9 cellular contexts compared by ENCODE assay signal in genomic region chr20:21511850-21512633, GRCh38. TPM values are rescaled to one million over a fixed set of nuclear protein-coding genes. Genes with fewer than 3 reads are reported as not detected.
DNase-seq lines count a peak whose midpoint lies in the region; ATAC-seq and TF ChIP-seq lines count a peak whose summit lies in the region.
"Had no signal": no experiment of that assay in that cellular context is flagged by ENCODE, and none has a peak within 500 bp of the region (broad histone marks: within the 10 kb centered on the region; RNA-seq: fewer than 3 reads in every experiment).

No MANE protein-coding gene starts in this region.

- peaks cover 79% of the 10 kb centered on the region for H3K27me3 ChIP-seq in H9 (ENCODE audit: insufficient read depth, low read length)
- peaks cover 88% of the 10 kb centered on the region for H3K27me3 ChIP-seq in mucosa of stomach (ENCODE audit: control insufficient read depth, insufficient read depth, low read length)

- H2BK12ac ChIP-seq in H9 (ENCODE audit: insufficient read length, low read depth, low read length), result no peak overlapping the region

- no peak overlapping the region for H2BK15ac ChIP-seq in H9 (ENCODE audit: low read depth, low read length)

- H3K27me3 Mint-ChIP-seq in H9 (ENCODE audit: low read depth), result peaks cover 98% of the 10 kb centered on the region
- peaks cover 91% of the 10 kb centered on the region for H3K27me3 Mint-ChIP-seq in central memory CD8-positive, alpha-beta T cell

- H3K4ac ChIP-seq in H9 (ENCODE audit: low read depth, low read length), result no peak overlapping the region

- H3K4me1 ChIP-seq in H9 (ENCODE audit: insufficient read depth, low read length) (peaks cover 3% of the 10 kb centered on the region; the same call in 1 of the 2 replicates), mucosa of stomach (ENCODE audit: control insufficient read depth, insufficient read depth, low read length) (peaks cover 10% of the 10 kb centered on the region)

- H3K4me3 Mint-ChIP-seq in H9, result peak overlapping the region in 1 of 2 experiments; percentile 74; a peak in 4 of 5 replicates
- H3K4me3 Mint-ChIP-seq in central memory CD8-positive, alpha-beta T cell, result peak overlapping the region; percentile 48

- H3T11ph ChIP-seq in H9 (ENCODE audit: low read length), result no peak overlapping the region

- H3K14ac ChIP-seq in H9 (ENCODE audit: insufficient read depth, low read length), result no peak overlapping the region

- DNase-seq in AG04449 (ENCODE audit: low read depth, low spot score) (no peak), H9 (peak; percentile 68), occipital lobe (lab: John Stamatoyannopoulos, UW) (no peak), mesenteric fat pad (ENCODE audit: low spot score) (no peak), NCI-H2107 treated with DMSO at 0.1 percent for 48 hours (lab: John Stamatoyannopoulos, UW; ENCODE audit: unreplicated experiment) (no peak)
- DNase-seq in central memory CD8-positive, alpha-beta T cell (ENCODE audit: low spot score in 2 of 2), result no peak

- H2BK20ac ChIP-seq in H9 (ENCODE audit: low read depth, low read length, poor library complexity, severe bottlenecking), result no peak overlapping the region

- H2BK5ac ChIP-seq in H9 (ENCODE audit: insufficient read length, low read length), result no peak overlapping the region

- H4K91ac ChIP-seq in H9 (ENCODE audit: insufficient read length, low read depth, low read length), result no peak overlapping the region

- no peaks in the 10 kb centered on the region for H3K79me1 ChIP-seq in H9 (ENCODE audit: insufficient read depth, low read depth, low read length, poor library complexity, severe bottlenecking)

- no peaks in the 10 kb centered on the region for H3K79me2 ChIP-seq in H9 (ENCODE audit: insufficient read depth, low read length)

- H3K9me3 ChIP-seq in H9 (ENCODE audit: control insufficient read depth, low read depth, low read length), result no peaks in the 10 kb centered on the region
- no peaks in the 10 kb centered on the region for H3K9me3 ChIP-seq in mucosa of stomach (ENCODE audit: control insufficient read depth, low read length)

- POLR2A ChIA-PET in AG04449 (lab: Yijun Ruan, JAX), result no interaction called here

- H2BK120ac ChIP-seq in H9 (ENCODE audit: low read depth, low read length, poor library complexity, severe bottlenecking), result no peak overlapping the region

- no peak for ATAC-seq in central memory CD8-positive, alpha-beta T cell (replicated peaks; ENCODE audit: extremely low read depth, poor library complexity, severe bottlenecking)
- ATAC-seq in GM19324 (IDR thresholded peaks at IDR 0.05; ENCODE audit: low FRiP score, unreplicated experiment), result no peak

- TF ChIP-seq CTCF in AG04449 (IDR thresholded peaks at IDR 0.05; ENCODE audit: insufficient read depth, low read length, missing control alignments) (no peak), H9 (conservative IDR thresholded peaks at IDR 0.05) (no peak)

- no CpG with 5 or more reads among the region's 76 CpGs for WGBS in H9 (ENCODE audit: extremely low coverage, insufficient read length, low lambda C conversion rate)

- H3K36me3 ChIP-seq in mucosa of stomach (ENCODE audit: control insufficient read depth, insufficient read depth, low read length), result no peaks in the 10 kb centered on the region

- H2AFZ ChIP-seq in H9 (ENCODE audit: low read length), result no peak overlapping the region

- no peak overlapping the region for H4K8ac ChIP-seq in H9 (replicated peaks; ENCODE audit: insufficient read length, low read depth, low read length)

- H2AK5ac ChIP-seq in H9 (ENCODE audit: insufficient read length, low read length), result no peak overlapping the region

- peaks cover 23% of the 10 kb centered on the region for H3K23me2 ChIP-seq in H9 (ENCODE audit: insufficient read length, low read depth, low read length, poor library complexity, severe bottlenecking)

- H3K4me1 Mint-ChIP-seq in H9, result peaks cover 29 to 52% of the 10 kb centered on the region in 2 experiments
- peaks cover 28% of the 10 kb centered on the region for H3K4me1 Mint-ChIP-seq in central memory CD8-positive, alpha-beta T cell

- peak overlapping the region; percentile 46 for H3K4me2 ChIP-seq in H9 (ENCODE audit: insufficient read depth, insufficient read length, low read length)
- H3K4me2 ChIP-seq: KMS-11 had no signal

- H3K9ac ChIP-seq in H9 (ENCODE audit: extremely low read depth, insufficient read length, low read length) (no peak overlapping the region), mucosa of stomach (ENCODE audit: low read length) (peak overlapping the region; percentile 47)
- H3K9ac ChIP-seq: KMS-11 had no signal

- no peak overlapping the region for H3K18ac ChIP-seq in H9 (ENCODE audit: insufficient read length, low read depth, low read length)

- no peaks in the 10 kb centered on the region for H4K20me1 ChIP-seq in H9 (ENCODE audit: control insufficient read depth, insufficient read depth, insufficient read length)

- H3K9me3 Mint-ChIP-seq in H9, result peaks cover 0 to 2% of the 10 kb centered on the region in 2 experiments; a peak in 3 of 5 replicates
- no peaks in the 10 kb centered on the region for H3K9me3 Mint-ChIP-seq in central memory CD8-positive, alpha-beta T cell

- H3K4me3 ChIP-seq in AG04449 (ENCODE audit: low read depth, low read length) (peak overlapping the region; percentile 23), mucosa of stomach (ENCODE audit: low read length) (no peak overlapping the region)

- H3K56ac ChIP-seq in H9 (ENCODE audit: insufficient read length, low read depth, low read length), result no peak overlapping the region

- H3K36me3 Mint-ChIP-seq in H9 (ENCODE audit: insufficient read depth in 1 of 3, low read depth in 3 of 3), result no peaks in the 10 kb centered on the region
- peaks cover 5% of the 10 kb centered on the region for H3K36me3 Mint-ChIP-seq in central memory CD8-positive, alpha-beta T cell (ENCODE audit: insufficient read depth)

- no peak overlapping the region for H3K27ac Mint-ChIP-seq in H9
- no peak overlapping the region for H3K27ac Mint-ChIP-seq in central memory CD8-positive, alpha-beta T cell (ENCODE audit: low read depth)

- H3K27ac ChIP-seq in H9 (ENCODE audit: insufficient read length, low read depth, low read length), result no peak overlapping the region
- H3K27ac ChIP-seq: KMS-11 had no signal

- no peak overlapping the region for H3K23ac ChIP-seq in H9 (ENCODE audit: insufficient read length, low read depth, low read length)

- H4K5ac ChIP-seq in H9 (ENCODE audit: insufficient read length, low read depth, low read length), result no peak overlapping the region

- CTCF ChIA-PET in AG04449 (lab: Yijun Ruan, JAX), result interaction anchor here (19.9 kb wide), 1 partner anchor 275 kb away, joined by 374 read pairs; no protein-coding TSS in a partner anchor

RNA-seq across cellular contexts. Expression of gene NKX2-2, which starts 1.8 kb away (rescaled TPM):
- total RNA-seq in H9 (2021) (0.11 TPM in 1 of 2 replicates, not detected in the other), occipital lobe (0.31 TPM), mesenteric fat pad (not detected)
